Comparison of ENCODE assay signal across 8 cellular contexts in the genomic region with DNA sequence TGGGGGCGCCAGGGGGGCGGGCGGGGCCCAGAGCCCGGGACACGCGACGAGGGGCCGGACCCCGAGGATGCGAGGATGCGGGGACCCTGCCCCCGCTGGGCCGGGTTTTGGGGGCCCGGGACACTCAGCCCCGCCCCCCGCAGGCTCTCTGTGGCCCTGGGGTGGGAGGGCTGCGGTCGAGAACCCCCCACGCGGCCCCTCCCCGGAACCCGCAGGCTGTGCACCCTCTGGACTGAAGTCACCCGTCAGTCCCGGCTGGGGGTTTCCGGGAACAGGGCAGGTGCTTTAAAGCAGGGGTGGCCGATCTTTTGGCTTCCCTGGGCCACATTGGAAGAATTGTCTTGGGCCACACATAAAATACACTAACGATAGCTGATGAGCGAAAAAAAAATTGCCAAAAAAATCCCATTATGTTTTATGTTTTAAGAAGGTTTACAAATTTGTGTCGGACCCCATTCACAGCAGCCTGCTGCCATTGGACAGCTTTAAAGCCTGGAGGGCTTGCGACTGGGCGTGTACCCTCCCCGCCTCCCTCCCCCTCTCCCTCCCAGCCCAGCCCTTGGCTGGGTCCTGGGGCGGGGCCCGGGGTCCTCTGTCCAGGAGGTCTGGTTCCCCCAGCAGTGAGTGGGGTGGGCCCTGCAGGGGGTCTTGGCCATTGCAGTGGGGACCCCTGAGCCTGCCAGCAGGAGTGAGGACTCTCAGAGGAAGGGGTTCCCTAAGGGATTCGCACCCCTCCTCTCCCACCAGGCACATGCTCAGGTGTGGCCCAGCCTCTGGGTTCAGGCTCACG. TPM values are rescaled to one million over a fixed set of nuclear protein-coding genes. Genes with fewer than 3 reads are reported as not detected.
DNase-seq lines count a peak whose midpoint lies in the region; ATAC-seq, FAIRE-seq and TF ChIP-seq lines count a peak whose summit lies in the region.

No MANE protein-coding gene starts in this region.

- H2AFZ ChIP-seq in H9 (ENCODE audit: low read length) (no peak overlapping the region), K562 (ENCODE audit: low read depth, low read length) (no peak overlapping the region)

- no peak overlapping the region for H3K27ac ChIP-seq in H9 (ENCODE audit: insufficient read length, low read depth, low read length)
- H3K27ac ChIP-seq in K562 (ENCODE audit: extremely low read depth, low read depth, low read length): no peak overlapping the region

- WGBS in H9 (ENCODE audit: extremely low coverage, insufficient read length, low lambda C conversion rate): no CpG with 5 or more reads among the region's 36 CpGs
- 11% methylated on average over 17 of the region's 36 CpGs for whole genome bisulfite sequencing in K562 (ENCODE audit: insufficient coverage, low coverage, missing lambda C conversion rate)

- no peak overlapping the region for H4K8ac ChIP-seq in H9 (replicated peaks; ENCODE audit: insufficient read length, low read depth, low read length)

- H4K20me1 ChIP-seq in H9 (ENCODE audit: control insufficient read depth, insufficient read depth, insufficient read length) (no peaks in the 10 kb centered on the region), K562 (replicated peaks; ENCODE audit: control insufficient read depth, insufficient read depth, low read length) (no peaks in the 10 kb centered on the region)

- ATAC-seq in T-helper 17 cell: peak; percentile 94
- peak; percentile 29 for ATAC-seq in K562
- ATAC-seq in HG02759 (IDR thresholded peaks at IDR 0.05; ENCODE audit: unreplicated experiment): no peak

- H3K9me3 ChIP-seq in H9 (ENCODE audit: control insufficient read depth, low read depth, low read length) (no peaks in the 10 kb centered on the region), T-helper 17 cell (ENCODE audit: control insufficient read depth, low read length, poor library complexity, severe bottlenecking) (no peaks in the 10 kb centered on the region), K562 (replicated peaks; ENCODE audit: control insufficient read depth, insufficient read depth, low read depth, low read length) (no peaks in the 10 kb centered on the region)

- TF ChIP-seq EP300 in K562 (IDR thresholded peaks at IDR 0.05; ENCODE audit: low read length): no peak

- H3K4me1 ChIP-seq in H9 (ENCODE audit: insufficient read depth, low read length) (no peaks in the 10 kb centered on the region; the same call in 1 of the 2 replicates), K562 (replicated peaks in 1 of 2; ENCODE audit: control insufficient read depth in 2 of 2, insufficient read depth in 2 of 2, low read length in 2 of 2) (peaks cover 16 to 79% of the 10 kb centered on the region in 2 experiments)

- no TSS peak for BruUV-seq in K562 (replicated peaks; lab: Mats Ljungman, UMichigan)

- in situ Hi-C loops in K562 (cut with MboI): no loop called here

- no peaks in the 10 kb centered on the region for H3K36me3 Mint-ChIP-seq in H9 (ENCODE audit: insufficient read depth in 1 of 3, low read depth in 3 of 3)
- H3K36me3 Mint-ChIP-seq in T-helper 17 cell (ENCODE audit: low read depth): no peaks in the 10 kb centered on the region

- H3K27ac Mint-ChIP-seq in H9 (no peak overlapping the region), T-helper 17 cell (peak overlapping the region; percentile 68)

- no peak overlapping the region for H2AK5ac ChIP-seq in H9 (ENCODE audit: insufficient read length, low read length)

- POLR2A ChIA-PET in K562 (lab: Yijun Ruan, JAX): interaction anchor here (0.6 to 0.7 kb wide), 2 partner anchors 15 to 90 kb away, joined by 3 read pairs; no protein-coding TSS in a partner anchor

- no peak overlapping the region for H3K4me3 ChIP-seq in K562

- H3K4me1 Mint-ChIP-seq in H9 (peaks cover 9 to 25% of the 10 kb centered on the region in 2 experiments; a peak in 3 of 4 replicates), T-helper 17 cell (peaks cover 21% of the 10 kb centered on the region)

- H3K18ac ChIP-seq in H9 (ENCODE audit: insufficient read length, low read depth, low read length): no peak overlapping the region

- H3K27me3 Mint-ChIP-seq in H9 (ENCODE audit: low read depth) (peaks cover 15% of the 10 kb centered on the region), T-helper 17 cell (no peaks in the 10 kb centered on the region)

- H3K79me2 ChIP-seq in H9 (ENCODE audit: insufficient read depth, low read length): no peaks in the 10 kb centered on the region
- H3K79me2 ChIP-seq in K562 (ENCODE audit: control insufficient read depth, insufficient read depth, low read length): no peaks in the 10 kb centered on the region

- H3K4me2 ChIP-seq in H9 (ENCODE audit: insufficient read depth, insufficient read length, low read length) (no peak overlapping the region), K562 (ENCODE audit: insufficient read depth, low read length) (no peak overlapping the region)

- H4K5ac ChIP-seq in H9 (ENCODE audit: insufficient read length, low read depth, low read length): no peak overlapping the region

- H2BK15ac ChIP-seq in H9 (ENCODE audit: low read depth, low read length): no peak overlapping the region

- H3K27me3 ChIP-seq in H9 (ENCODE audit: insufficient read depth, low read length) (no peaks in the 10 kb centered on the region), K562 (ENCODE audit: control insufficient read depth in 2 of 2, insufficient read depth in 2 of 2, low read length in 2 of 2) (no peaks in the 10 kb centered on the region)

- H3K23me2 ChIP-seq in H9 (ENCODE audit: insufficient read length, low read depth, low read length, poor library complexity, severe bottlenecking): no peaks in the 10 kb centered on the region

- TF ChIP-seq CTCF in H9 (conservative IDR thresholded peaks at IDR 0.05) (no peak), K562 (IDR thresholded peaks at IDR 0.05 in 2 of 3, conservative IDR thresholded peaks at IDR 0.05 in 1 of 3; ENCODE audit: insufficient read depth in 2 of 3, low read depth in 1 of 3, low read length in 3 of 3) (no peak)

- no peaks in the 10 kb centered on the region for H3K79me1 ChIP-seq in H9 (ENCODE audit: insufficient read depth, low read depth, low read length, poor library complexity, severe bottlenecking)

- no peaks in the 10 kb centered on the region for H3K36me3 ChIP-seq in K562 (ENCODE audit: control insufficient read depth, insufficient read depth, low read length)

- no peak overlapping the region for H3T11ph ChIP-seq in H9 (ENCODE audit: low read length)

- intact Hi-C loops in K562 (cut with micrococcal nuclease) (no loop called here), cardiac septum (cut with DNase I) (no loop called here)

- H3K4me3 Mint-ChIP-seq in H9 (peak overlapping the region; percentile 8 to 73; a peak in 3 of 5 replicates), T-helper 17 cell (peak overlapping the region; percentile 81)

- H2BK120ac ChIP-seq in H9 (ENCODE audit: low read depth, low read length, poor library complexity, severe bottlenecking): no peak overlapping the region

- no peak overlapping the region for H3K4ac ChIP-seq in H9 (ENCODE audit: low read depth, low read length)

- H3K14ac ChIP-seq in H9 (ENCODE audit: insufficient read depth, low read length): no peak overlapping the region

- CTCF ChIA-PET in K562 (lab: Yijun Ruan, JAX; ENCODE audit: low intra/inter-chr PET ratio): no interaction called here

- no peak overlapping the region for H2BK12ac ChIP-seq in H9 (ENCODE audit: insufficient read length, low read depth, low read length)

- no peak overlapping the region for H4K91ac ChIP-seq in H9 (ENCODE audit: insufficient read length, low read depth, low read length)

- H3K23ac ChIP-seq in H9 (ENCODE audit: insufficient read length, low read depth, low read length): no peak overlapping the region

- TF ChIP-seq RAD21 in K562 (CRISPR knock-in tag; conservative IDR thresholded peaks at IDR 0.05 in 1 of 2, IDR thresholded peaks at IDR 0.05 in 1 of 2): no peak

- peak; percentile 23 for FAIRE-seq in K562 (lab: Jason Lieb, UNC)

- no peak overlapping the region for H3K56ac ChIP-seq in H9 (ENCODE audit: insufficient read length, low read depth, low read length)

- DNase-seq in H9 (no peak), T-helper 17 cell (peak; percentile 67 to 73 (median 70)), K562 (ENCODE audit: extremely low read depth in 1 of 4, low spot score in 3 of 4) (peak in 3 of 4 experiments; percentile 53 to 70 (median 66)), Ammon's horn (ENCODE audit: low spot score) (no peak), NCI-H2227 (lab: John Stamatoyannopoulos, UW; ENCODE audit: unreplicated experiment) (no peak), cardiac septum (ENCODE audit: low spot score) (no peak)
- DNase-seq in stimulated activated CD8-positive, alpha-beta memory T cell treated with anti-CD3 and anti-CD28 coated beads, Interleukin-15, amount 100 ng/mL, for 1 hour (ENCODE audit: low read depth): peak; percentile 33

- no peaks in the 10 kb centered on the region for H3K9me3 Mint-ChIP-seq in H9

- H2BK5ac ChIP-seq in H9 (ENCODE audit: insufficient read length, low read length): no peak overlapping the region

- H3K9ac ChIP-seq in H9 (ENCODE audit: extremely low read depth, insufficient read length, low read length): no peak overlapping the region
- peak overlapping the region in 1 of 2 experiments; percentile 20; a peak in 1 of 4 replicates for H3K9ac ChIP-seq in K562 (ENCODE audit: insufficient read depth in 1 of 2, low read depth in 2 of 2, low read length in 2 of 2)

- H2BK20ac ChIP-seq in H9 (ENCODE audit: low read depth, low read length, poor library complexity, severe bottlenecking): no peak overlapping the region

- no peaks in the 10 kb centered on the region for H3K9me1 ChIP-seq in K562 (ENCODE audit: control insufficient read depth, insufficient read depth, low read length)

- TF ChIP-seq POLR2A in K562 (conservative IDR thresholded peaks at IDR 0.05): no peak

RNA-seq across cellular contexts. Expression of a gene that starts 21.6 kb away (rescaled TPM):
- 10.1 and 12.3 TPM in 2 replicates for total RNA-seq in H9 (2021)
- 10 to 100 TPM; 13.4 to 17.1 TPM for total RNA-seq in T-helper 17 cell
- 35.9 and 114 TPM in 2 replicates for total RNA-seq in K562 (2011; cell fraction: chromatin; rRNA removed; ENCODE audit: low replicate concordance)
- total RNA-seq in K562 (2011; cell fraction: nucleolus; rRNA removed): 121 and 123 TPM in 2 replicates
- 60.4 and 67.1 TPM in 2 replicates for total RNA-seq in K562 (2011; cell fraction: nucleoplasm; rRNA removed)
- total RNA-seq in K562 (2014; rRNA removed): 34.0 and 50.2 TPM in 2 replicates
- 1.0 and 1.4 TPM in 2 replicates for total RNA-seq in K562 (2014; rRNA removed; fragmentation: Illumina TruSeq; extraction: Trizol)
- total RNA-seq in K562 (2015; rRNA removed; fragmentation: Illumina TruSeq; extraction: Trizol): 10.6 and 12.2 TPM in 2 replicates
- 42.3 and 46.4 TPM in 2 replicates for total RNA-seq in K562 (2021)
- polyA plus RNA-seq in K562 (2011; rRNA removed): 13.2 and 23.8 TPM in 2 replicates
- polyA plus RNA-seq in K562 (2011; cell fraction: cytosol; rRNA removed): 21.2 and 54.5 TPM in 2 replicates
- 125 and 192 TPM in 2 replicates for polyA plus RNA-seq in K562 (2011; cell fraction: nucleus; rRNA removed)
- polyA plus RNA-seq in K562 (2012): 23.9 and 32.3 TPM in 2 replicates
- polyA plus RNA-seq in K562 (2014; fragmentation: Illumina TruSeq; extraction: Trizol): 6.3 and 17.8 TPM in 2 replicates
- under 1 TPM; 0.28 to 0.60 TPM for polyA plus RNA-seq in K562 (2014; fragmentation: Nextera tagmentation; extraction: Ambion mirVana)
- polyA plus RNA-seq in K562 (2014; rRNA removed): 52.8 and 54.9 TPM in 2 replicates
- 3.2 and 3.9 TPM in 2 replicates for polyA minus RNA-seq in K562 (2011; rRNA and poly(A)+ RNA removed)
- polyA minus RNA-seq in K562 (2011; cell fraction: cytosol; rRNA and poly(A)+ RNA removed): 12.4 and 13.6 TPM in 2 replicates
- 34.3 and 38.5 TPM in 2 replicates for polyA minus RNA-seq in K562 (2011; cell fraction: nucleus; rRNA and poly(A)+ RNA removed)
- 5.4 TPM for total RNA-seq in cardiac septum

RNA-seq across cellular contexts. Expression of a gene that starts 36.2 kb away (rescaled TPM):
- total RNA-seq in H9 (2021) (0.68 and 0.79 TPM in 2 replicates), T-helper 17 cell (1 to 10 TPM in 1 of 2 donors, under 1 TPM in 1; 0.86 to 2.5 TPM), K562 (2014; rRNA removed) (not detected in 2 replicates), K562 (2014; rRNA removed; fragmentation: Illumina TruSeq; extraction: Trizol) (not detected in 2 replicates), K562 (2015; rRNA removed; fragmentation: Illumina TruSeq; extraction: Trizol) (not detected in 2 replicates), K562 (2021) (not detected in 2 replicates), cardiac septum (0.22 TPM)
- 0.21 TPM in 1 of 2 replicates, not detected in the other for total RNA-seq in K562 (2011; cell fraction: chromatin; rRNA removed; ENCODE audit: low replicate concordance)
- 0.17 TPM in 1 of 2 replicates, not detected in the other for total RNA-seq in K562 (2011; cell fraction: nucleolus; rRNA removed)
- not detected in 2 replicates for total RNA-seq in K562 (2011; cell fraction: nucleoplasm; rRNA removed)
- polyA plus RNA-seq in K562 (2011; rRNA removed) (not detected in 2 replicates), K562 (2014; fragmentation: Illumina TruSeq; extraction: Trizol) (not detected in 2 replicates), K562 (2014; fragmentation: Nextera tagmentation; extraction: Ambion mirVana) (not detected), K562 (2014; rRNA removed) (not detected in 2 replicates)
- polyA plus RNA-seq in K562 (2011; cell fraction: cytosol; rRNA removed): 0.06 TPM in 1 of 2 replicates, not detected in the other
- polyA plus RNA-seq in K562 (2011; cell fraction: nucleus; rRNA removed): 0.07 and 0.38 TPM in 2 replicates
- 0.10 TPM in 1 of 2 replicates, not detected in the other for polyA plus RNA-seq in K562 (2012)
- not detected in 2 replicates for polyA minus RNA-seq in K562 (2011; rRNA and poly(A)+ RNA removed)
- not detected in 2 replicates for polyA minus RNA-seq in K562 (2011; cell fraction: cytosol; rRNA and poly(A)+ RNA removed)
- 0.13 TPM in 1 of 2 replicates, not detected in the other for polyA minus RNA-seq in K562 (2011; cell fraction: nucleus; rRNA and poly(A)+ RNA removed)

Comparison
In these comparisons a context has a peak if more than half of its experiments do, and no peak if none do; other contexts are left out.
1. DNase-seq: peak in T-helper 17 cell (3 of 3), K562 (3 of 4) and stimulated activated CD8-positive, alpha-beta memory T cell treated with anti-CD3 and anti-CD28 coated beads, Interleukin-15, amount 100 ng/mL, for 1 hour (single experiment); none in H9 (single experiment), Ammon's horn (single experiment), NCI-H2227 (single experiment) and cardiac septum (single experiment).